8 cellular contexts compared by ENCODE assay signal in the genomic region with DNA sequence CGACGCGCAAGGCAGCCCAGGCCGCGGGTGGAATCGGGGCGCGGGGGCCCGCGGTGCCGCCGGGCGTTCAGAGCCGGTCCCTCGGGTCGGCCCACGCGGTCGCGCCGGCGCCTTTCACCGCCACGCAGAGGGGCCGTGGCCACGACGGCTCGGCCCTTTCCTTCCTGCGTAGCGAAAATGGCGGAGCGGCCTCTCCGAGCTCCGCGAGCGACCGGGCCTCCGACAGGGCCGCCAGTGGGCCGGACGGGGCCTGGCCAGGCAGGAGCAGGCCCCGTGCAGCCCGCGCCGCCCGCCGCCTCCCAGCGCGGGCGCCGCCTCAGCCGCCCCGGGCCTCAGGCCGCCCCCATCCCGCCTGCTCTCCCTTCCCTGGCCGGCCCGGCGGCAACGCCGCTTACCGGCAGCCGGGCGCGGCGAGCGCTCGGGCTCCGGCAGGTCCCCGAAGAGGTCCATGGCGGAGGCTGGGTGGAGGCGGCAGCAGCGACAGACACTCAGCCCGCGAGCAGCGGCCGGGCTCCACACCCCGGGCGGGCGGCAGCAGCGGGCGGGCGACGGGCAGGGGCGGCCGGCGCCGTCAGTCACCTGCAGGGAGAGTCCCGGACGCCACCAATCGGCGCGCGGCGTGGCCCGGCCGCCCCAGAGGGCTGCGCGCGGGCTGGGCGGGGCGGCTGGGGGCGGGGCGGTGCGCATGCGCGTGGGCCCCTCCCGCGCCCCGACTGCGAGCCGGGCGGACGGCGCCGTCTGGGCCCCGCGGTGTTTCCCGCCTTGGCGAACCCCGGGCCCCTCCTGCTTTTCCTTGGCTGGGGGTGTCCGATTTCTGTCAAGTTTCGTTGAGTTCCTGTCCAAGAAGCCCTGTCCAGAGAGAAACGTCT. TPM values are rescaled to one million over a fixed set of nuclear protein-coding genes. Genes with fewer than 3 reads are reported as not detected.
DNase-seq lines count a peak whose midpoint lies in the region; ATAC-seq and TF ChIP-seq lines count a peak whose summit lies in the region.

A gene with protein sequence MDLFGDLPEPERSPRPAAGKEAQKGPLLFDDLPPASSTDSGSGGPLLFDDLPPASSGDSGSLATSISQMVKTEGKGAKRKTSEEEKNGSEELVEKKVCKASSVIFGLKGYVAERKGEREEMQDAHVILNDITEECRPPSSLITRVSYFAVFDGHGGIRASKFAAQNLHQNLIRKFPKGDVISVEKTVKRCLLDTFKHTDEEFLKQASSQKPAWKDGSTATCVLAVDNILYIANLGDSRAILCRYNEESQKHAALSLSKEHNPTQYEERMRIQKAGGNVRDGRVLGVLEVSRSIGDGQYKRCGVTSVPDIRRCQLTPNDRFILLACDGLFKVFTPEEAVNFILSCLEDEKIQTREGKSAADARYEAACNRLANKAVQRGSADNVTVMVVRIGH (minus strand): TSS at position 592 of the 869 bp plus-strand sequence. CDS start 142 bp downstream, at position 450.

- peak within 1 kb of the TSS; percentile 95 for H3K4me3 Mint-ChIP-seq in CD4-positive, alpha-beta T cell
- peak within 1 kb of the TSS; percentile 84 for H3K4me3 Mint-ChIP-seq in activated CD8-positive, alpha-beta T cell treated with anti-CD3 and anti-CD28 coated beads for 36 hours

- no peak for TF ChIP-seq CTCF in CD4-positive, alpha-beta T cell (IDR thresholded peaks at IDR 0.05)
- no peak for TF ChIP-seq CTCF in activated CD8-positive, alpha-beta T cell treated with anti-CD3 and anti-CD28 coated beads for 36 hours (IDR thresholded peaks at IDR 0.05)
- TF ChIP-seq CTCF in lower lobe of right lung (IDR thresholded peaks at IDR 0.05) = no peak

- ATAC-seq in CD4-positive, alpha-beta T cell (ENCODE audit: poor library complexity) = peak; percentile 97
- ATAC-seq in GM19438 (IDR thresholded peaks at IDR 0.05; ENCODE audit: low read depth, unreplicated experiment) (peak; percentile 89), HG03565 (IDR thresholded peaks at IDR 0.05; ENCODE audit: unreplicated experiment) (peak; percentile 84), lower lobe of right lung (peak; percentile 99)
- ATAC-seq in activated CD8-positive, alpha-beta T cell treated with anti-CD3 and anti-CD28 coated beads for 36 hours = peak; percentile 98

- POLR2A ChIA-PET in CD4-positive, alpha-beta T cell (lab: Charles Lee) = interaction anchor here (0.8 to 2.6 kb wide), 10 partner anchors 16 to 235 kb away, joined by 3 to 18 read pairs (median 4); partner anchors contain the start of genes PER2 and SCLY
- POLR2A ChIA-PET in activated CD8-positive, alpha-beta T cell treated with anti-CD3 and anti-CD28 coated beads for 36 hours (lab: Charles Lee) = interaction anchor here (0.6 to 2.8 kb wide), 7 partner anchors 8 to 1767 kb away, joined by 3 to 8 read pairs (median 4); partner anchors contain the start of gene PER2

- no peaks in the 10 kb centered on the region for H3K27me3 ChIP-seq in CD4-positive, alpha-beta T cell (ENCODE audit: control insufficient read depth, insufficient read depth, low read length)
- no peaks in the 10 kb centered on the region for H3K27me3 ChIP-seq in lower lobe of right lung (ENCODE audit: low read depth)

- H3K9me3 Mint-ChIP-seq in CD4-positive, alpha-beta T cell = no peaks in the 10 kb centered on the region
- H3K9me3 Mint-ChIP-seq in activated CD8-positive, alpha-beta T cell treated with anti-CD3 and anti-CD28 coated beads for 36 hours = no peaks in the 10 kb centered on the region

- intact Hi-C loops in CD4-positive, alpha-beta T cell (cut with DNase I, micrococcal nuclease) = loop anchor here (1.0 to 10.0 kb wide), 6 partner anchors 27 to 509 kb away; partner anchors contain the start of genes ASB1 (in 1 of the 2), PER2 (in 1 of the 2), SCLY (in 1 of the 2) and UBE2F (in 1 of the 2)
- intact Hi-C loops in activated CD8-positive, alpha-beta T cell treated with anti-CD3 and anti-CD28 coated beads for 36 hours (cut with micrococcal nuclease) = no loop called here
- intact Hi-C loops in lower lobe of right lung (cut with DNase I) = no loop called here

- no peaks in the 10 kb centered on the region for H3K27me3 Mint-ChIP-seq in CD4-positive, alpha-beta T cell
- no peaks in the 10 kb centered on the region for H3K27me3 Mint-ChIP-seq in activated CD8-positive, alpha-beta T cell treated with anti-CD3 and anti-CD28 coated beads for 36 hours

- no peaks in the 10 kb centered on the region for H3K36me3 ChIP-seq in lower lobe of right lung

- H3K4me1 Mint-ChIP-seq in CD4-positive, alpha-beta T cell (ENCODE audit: low read depth) = peaks cover 40% of the 10 kb centered on the region
- peaks cover 34% of the 10 kb centered on the region for H3K4me1 Mint-ChIP-seq in activated CD8-positive, alpha-beta T cell treated with anti-CD3 and anti-CD28 coated beads for 36 hours (ENCODE audit: low read depth)

- H3K4me1 ChIP-seq in lower lobe of right lung = peaks cover 42% of the 10 kb centered on the region

- DNase-seq in CD4-positive, alpha-beta T cell = peak; percentile 83 to 92 (median 87)
- DNase-seq in NCI-H82 treated with DMSO at 0.1 percent for 48 hours (lab: John Stamatoyannopoulos, UW; ENCODE audit: unreplicated experiment) (peak; percentile 47), ecto neural progenitor cell (ENCODE audit: low spot score) (peak; percentile 91), lower lobe of right lung (peak; percentile 94)
- peak; percentile 88 for DNase-seq in activated CD8-positive, alpha-beta T cell treated with anti-CD3 and anti-CD28 coated beads for 36 hours
- DNase-seq in stimulated activated CD4-positive, alpha-beta T cell treated with anti-CD3 and anti-CD28 coated beads, TNF-alpha, amount 100 ng/mL, for 24 hours (ENCODE audit: low read depth in 3 of 3) = peak; percentile 76 to 86 (median 81)

- peak within 1 kb of the TSS; percentile 91 for H3K27ac Mint-ChIP-seq in CD4-positive, alpha-beta T cell
- peak within 1 kb of the TSS; percentile 86 for H3K27ac Mint-ChIP-seq in activated CD8-positive, alpha-beta T cell treated with anti-CD3 and anti-CD28 coated beads for 36 hours

- peak within 1 kb of the TSS; percentile 79 for H3K27ac ChIP-seq in CD4-positive, alpha-beta T cell (ENCODE audit: low read depth, low read length)
- peak within 1 kb of the TSS; percentile 91 for H3K27ac ChIP-seq in lower lobe of right lung

- H3K36me3 Mint-ChIP-seq in CD4-positive, alpha-beta T cell (ENCODE audit: low read depth) = peaks cover 13% of the 10 kb centered on the region
- H3K36me3 Mint-ChIP-seq in activated CD8-positive, alpha-beta T cell treated with anti-CD3 and anti-CD28 coated beads for 36 hours (ENCODE audit: low read depth) = peaks cover 17% of the 10 kb centered on the region

- peak within 1 kb of the TSS; percentile 68 for H3K4me3 ChIP-seq in lower lobe of right lung

- no peaks in the 10 kb centered on the region for H3K9me3 ChIP-seq in CD4-positive, alpha-beta T cell (ENCODE audit: control insufficient read depth, low read length)
- H3K9me3 ChIP-seq in lower lobe of right lung = no peaks in the 10 kb centered on the region

- CTCF ChIA-PET in CD4-positive, alpha-beta T cell (lab: Charles Lee) = interaction anchor here (1.4 to 1.5 kb wide), 2 partner anchors 28 to 60 kb away, joined by 3 to 4 read pairs; no protein-coding TSS in a partner anchor
- CTCF ChIA-PET in activated CD8-positive, alpha-beta T cell treated with anti-CD3 and anti-CD28 coated beads for 36 hours (lab: Charles Lee) = interaction anchor here (1.6 to 2.1 kb wide), 2 partner anchors 10 to 60 kb away, joined by 4 to 8 read pairs; no protein-coding TSS in a partner anchor

RNA-seq across cellular contexts. Expression of the gene that starts here (rescaled TPM):
- total RNA-seq in CD4-positive, alpha-beta T cell = 100 to 1,000 TPM; 133 to 143 TPM
- total RNA-seq in activated CD8-positive, alpha-beta T cell treated with anti-CD3 and anti-CD28 coated beads for 36 hours = 10 to 100 TPM; 42.1 to 43.3 TPM
- 43.4 TPM for total RNA-seq in lower lobe of right lung

Comparison
In these comparisons a context has a peak if more than half of its experiments do, and no peak if none do; other contexts are left out.
1. Peak in every context shown above with its lines: DNase-seq, ATAC-seq, H3K4me3 ChIP-seq and H3K27ac ChIP-seq.
2. intact Hi-C loops: an anchor here in CD4-positive, alpha-beta T cell (1.0 to 10.0 kb wide); none called in activated CD8-positive, alpha-beta T cell treated with anti-CD3 and anti-CD28 coated beads for 36 hours and lower lobe of right lung.